In the genomic region with DNA sequence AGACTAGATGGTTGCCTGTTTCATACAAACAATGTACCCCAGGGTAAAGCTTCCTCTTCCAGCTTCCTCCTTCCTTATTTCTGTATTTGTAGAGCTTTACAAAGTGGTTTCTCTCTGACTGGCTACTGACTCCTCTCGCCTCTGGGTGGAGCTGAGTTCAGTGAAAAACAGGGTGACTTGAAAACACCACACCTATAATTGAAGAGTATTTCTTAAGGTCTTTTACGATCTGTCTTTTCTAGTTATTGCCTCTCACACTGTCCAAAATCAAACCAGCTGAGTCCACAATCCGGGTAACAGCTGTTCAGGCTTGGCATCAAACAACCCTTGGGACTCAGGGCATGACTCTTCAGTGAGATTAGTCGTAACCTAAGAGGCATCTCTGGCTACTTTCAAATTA, we compare ENCODE assay signal across 8 cellular contexts.
DNase-seq lines count a peak whose midpoint lies in the region; ATAC-seq and TF ChIP-seq lines count a peak whose summit lies in the region.

No MANE protein-coding gene starts in this region.

- H3K79me2 ChIP-seq in PC-9 (ENCODE audit: low read depth), result no peaks in the 10 kb centered on the region

- peak; percentile 48 for DNase-seq in GM12865 (ENCODE audit: low read depth)
- peak; percentile 92 for DNase-seq in NOMO-1 treated with DMSO at 0.1 percent for 48 hours (lab: John Stamatoyannopoulos, UW; ENCODE audit: unreplicated experiment)
- DNase-seq in cardiac muscle cell (ENCODE audit: low read depth in 1 of 2, low spot score in 1 of 2), result peak in 1 of 2 donors; percentile 32
- DNase-seq in NCI-H187 treated with DMSO at 0.1 percent for 48 hours (lab: John Stamatoyannopoulos, UW), result no peak
- DNase-seq in NCI-H510A treated with DMSO at 0.1 percent for 48 hours (lab: John Stamatoyannopoulos, UW), result no peak
- no peak for DNase-seq in PC-9
- no peak for DNase-seq in hepatic stellate cell (ENCODE audit: low spot score)

- H3K36me3 ChIP-seq in cardiac muscle cell, result no peaks in the 10 kb centered on the region
- H3K36me3 ChIP-seq in PC-9 (ENCODE audit: low read depth), result no peaks in the 10 kb centered on the region

- intact Hi-C loops in PC-9 (cut with micrococcal nuclease; ENCODE audit: unreplicated experiment), result no loop called here

- TF ChIP-seq CTCF in GM12865 (IDR thresholded peaks at IDR 0.05; ENCODE audit: insufficient read depth, low read depth, low read length, missing control alignments), result no peak
- peak; percentile 16 for TF ChIP-seq CTCF in cardiac muscle cell (IDR thresholded peaks at IDR 0.05; ENCODE audit: low read depth, low read length)
- no peak for TF ChIP-seq CTCF in PC-9 (conservative IDR thresholded peaks at IDR 0.05)

- POLR2A ChIA-PET in PC-9 (lab: Charles Lee; ENCODE audit: unreplicated experiment), result no interaction called here

- CTCF ChIA-PET in PC-9 (lab: Charles Lee), result no interaction called here

- no peaks in the 10 kb centered on the region for H3F3A ChIP-seq in PC-9 (ENCODE audit: insufficient read depth, low read depth)

- H3K4me1 ChIP-seq in cardiac muscle cell (ENCODE audit: low read depth), result no peaks in the 10 kb centered on the region
- peaks cover 6% of the 10 kb centered on the region; the same call in 1 of the 2 replicates for H3K4me1 ChIP-seq in PC-9 (replicated peaks; ENCODE audit: insufficient read depth)

- H3K27me3 ChIP-seq in cardiac muscle cell (no peaks in the 10 kb centered on the region), PC-9 (ENCODE audit: insufficient read depth, low read depth) (no peaks in the 10 kb centered on the region)

- H3K9me3 ChIP-seq in cardiac muscle cell (ENCODE audit: low read depth), result no peaks in the 10 kb centered on the region
- no peaks in the 10 kb centered on the region for H3K9me3 ChIP-seq in PC-9 (ENCODE audit: insufficient read depth, low read depth)

- no peak overlapping the region for H3K27ac ChIP-seq in cardiac muscle cell
- no peak overlapping the region for H3K27ac ChIP-seq in PC-9

- no peaks in the 10 kb centered on the region for H3K9me2 ChIP-seq in PC-9 (ENCODE audit: insufficient read depth)

- BruUV-seq in PC-9 (replicated peaks; lab: Mats Ljungman, UMichigan), result no TSS peak

- H4K20me1 ChIP-seq in PC-9 (ENCODE audit: insufficient read depth), result no peaks in the 10 kb centered on the region

- peak; percentile 76 for ATAC-seq in GM21786 (IDR thresholded peaks at IDR 0.05; ENCODE audit: unreplicated experiment)

- no peak overlapping the region for H3K4me3 ChIP-seq in GM12865 (ENCODE audit: low read depth, low read length)
- H3K4me3 ChIP-seq in cardiac muscle cell, result no peak overlapping the region
- no peak overlapping the region for H3K4me3 ChIP-seq in PC-9

- no peak overlapping the region for H2AFZ ChIP-seq in PC-9

- H3K4me2 ChIP-seq in PC-9, result no peak overlapping the region

Comparison
In these comparisons a context has a peak if more than half of its experiments do, and no peak if none do; other contexts are left out.
1. DNase-seq: peak in GM12865 (single experiment) and NOMO-1 treated with DMSO at 0.1 percent for 48 hours (single experiment); none in NCI-H187 treated with DMSO at 0.1 percent for 48 hours (single experiment), NCI-H510A treated with DMSO at 0.1 percent for 48 hours (single experiment), PC-9 (0 of 2) and hepatic stellate cell (single experiment).